ENCODE assay signal across 8 cellular contexts in genomic region chr4:53688186-53688790, GRCh38.
DNase-seq lines count a peak whose midpoint lies in the region; ATAC-seq, FAIRE-seq and TF ChIP-seq lines count a peak whose summit lies in the region.

No MANE protein-coding gene starts in this region.

- ATAC-seq in A549 (peak in 1 of 2 experiments; percentile 90; a peak in 3 of 6 replicates), GM18858 (IDR thresholded peaks at IDR 0.05; ENCODE audit: unreplicated experiment) (peak; percentile 96), HG03045 (IDR thresholded peaks at IDR 0.05; ENCODE audit: unreplicated experiment) (peak; percentile 87)

- 47% methylated on average over 2 of the region's 2 CpGs for WGBS in A549 (ENCODE audit: missing lambda C conversion rate)
- WGBS in lower leg skin, 2 donors = 44 to 48% methylated on average over 2 of the region's 2 CpGs

- TF ChIP-seq CTCF in A549 (IDR thresholded peaks at IDR 0.05) (no peak), lower leg skin (IDR thresholded peaks at IDR 0.05) (no peak)

- H3K27ac ChIP-seq in A549 = peak overlapping the region in 1 of 2 experiments; percentile 53; a peak in 3 of 6 replicates

- TF ChIP-seq POLR2A in A549 (IDR thresholded peaks at IDR 0.05; ENCODE audit: low read length) = no peak
- TF ChIP-seq POLR2A in lower leg skin (IDR thresholded peaks at IDR 0.05) = no peak

- CTCF ChIA-PET in A549 (lab: Yijun Ruan, JAX) = no interaction called here

- H3K4me1 ChIP-seq in A549 = 0 out of 3 replicates have a peak, but pooled peaks cover 8% of the 10 kb centered on the region

- H3K4me2 ChIP-seq in A549 = peak overlapping the region; percentile 38; the same call in 1 of the 3 replicates

- no peak for FAIRE-seq in A549 (lab: Jason Lieb, UNC)

- no peaks in the 10 kb centered on the region for H3K9me3 ChIP-seq in A549

- DNase-seq in A549 (ENCODE audit: low read depth in 1 of 2, low spot score in 1 of 2) (peak in 1 of 2 experiments; percentile 39), SIG-M5 treated with dmso at 0.1 percent for 504 hours (lab: John Stamatoyannopoulos, UW; ENCODE audit: unreplicated experiment) (peak; percentile 60), foreskin melanocyte (peak; percentile 90), lower leg skin (ENCODE audit: low spot score in 2 of 2) (no peak), DMS79 treated with DMSO at 0.1 percent for 48 hours (lab: John Stamatoyannopoulos, UW) (no peak)
- DNase-seq in effector CD4-positive, alpha-beta T cell = no peak

- POLR2A ChIA-PET in A549 (lab: Yijun Ruan, JAX) = no interaction called here

- intact Hi-C loops in lower leg skin (cut with DNase I; ENCODE audit: low total_unique reads) = no loop called here

- no peak for TF ChIP-seq EP300 in A549 (IDR thresholded peaks at IDR 0.05)

- no peak for TF ChIP-seq RAD21 in A549 (conservative IDR thresholded peaks at IDR 0.05 in 1 of 2, IDR thresholded peaks at IDR 0.05 in 1 of 2)

- H3K4me3 ChIP-seq in A549 (no peak overlapping the region), lower leg skin (ENCODE audit: low read depth, poor library complexity, severe bottlenecking) (no peak overlapping the region)

TF ChIP-seq in A549, 52 proteins besides CTCF, POLR2A, EP300 and RAD21:
- no peak for TF ChIP-seq HOXA7 (CRISPR knock-in tag; IDR thresholded peaks at IDR 0.05)
- 0 out of 2 replicates have a peak, but pooled peaks have one; percentile 21 for TF ChIP-seq JUNB (IDR thresholded peaks at IDR 0.05)

Comparison
In these comparisons a context has a peak if more than half of its experiments do, and no peak if none do; other contexts are left out.
1. DNase-seq: peak in SIG-M5 treated with dmso at 0.1 percent for 504 hours (single experiment) and foreskin melanocyte (single experiment); none in lower leg skin (0 of 2), DMS79 treated with DMSO at 0.1 percent for 48 hours (single experiment) and effector CD4-positive, alpha-beta T cell (single experiment).